In genomic region chr3:71131893-71132314, GRCh38 we compare ENCODE assay signal across 10 cellular contexts.
A peak's percentile ranks its signal among the peaks of the same experiment; 100 is the strongest.
DNase-seq lines count a peak whose midpoint lies in the region; ATAC-seq and TF ChIP-seq lines count a peak whose summit lies in the region.
"Had no signal": no experiment of that assay in that cellular context is flagged by ENCODE, and none has a peak within 500 bp of the region (broad histone marks: within the 10 kb centered on the region; RNA-seq: fewer than 3 reads in every experiment).

No MANE protein-coding gene starts in this region.

- ATAC-seq in stimulated activated naive B cell treated with anti-CD40 and anti-IgM and Interleukin-4, amounts not matched to agents 10 μg/mL and 1 μg/mL and 100 μg/mL, for 72 hours (replicated peaks): peak; percentile 31 to 48
- ATAC-seq in GM19023 (IDR thresholded peaks at IDR 0.05; ENCODE audit: unreplicated experiment): no peak
- ATAC-seq in HG03280 (IDR thresholded peaks at IDR 0.05; ENCODE audit: unreplicated experiment): no peak

- DNase-seq in DMS53 (lab: John Stamatoyannopoulos, UW) (peak; percentile 66), DMS53 treated with DMSO at 0.1 percent for 48 hours (lab: John Stamatoyannopoulos, UW; ENCODE audit: unreplicated experiment) (no peak), hippocampal formation (lab: John Stamatoyannopoulos, UW) (peak; percentile 14 to 19)
- DNase-seq in stimulated activated naive B cell treated with anti-CD40 and anti-IgM and Interleukin-4, amounts not matched to agents 10 μg/mL and 1 μg/mL and 100 μg/mL, for 72 hours: no peak
- DNase-seq in stimulated activated CD4-positive, alpha-beta T cell treated with anti-CD3 and anti-CD28 coated beads, Interleukin-2, amount 100 ng/mL, for 24 hours: no peak
- DNase-seq: NCI-H2227 treated with DMSO at 0.1 percent for 48 hours, WERI-Rb-1 had no signal

- no peaks in the 10 kb centered on the region for H3K27me3 Mint-ChIP-seq in stimulated activated naive B cell treated with anti-CD40 and anti-IgM and Interleukin-4, amounts not matched to agents 10 μg/mL and 1 μg/mL and 100 μg/mL, for 72 hours

- H3K27ac Mint-ChIP-seq in stimulated activated naive B cell treated with anti-CD40 and anti-IgM and Interleukin-4, amounts not matched to agents 10 μg/mL and 1 μg/mL and 100 μg/mL, for 72 hours: peak overlapping the region; percentile 87

- H3K9me3 Mint-ChIP-seq in stimulated activated naive B cell treated with anti-CD40 and anti-IgM and Interleukin-4, amounts not matched to agents 10 μg/mL and 1 μg/mL and 100 μg/mL, for 72 hours: no peaks in the 10 kb centered on the region

- peaks cover 45 to 78% of the 10 kb centered on the region in 2 donors for H3K4me1 Mint-ChIP-seq in stimulated activated naive B cell treated with anti-CD40 and anti-IgM and Interleukin-4, amounts not matched to agents 10 μg/mL and 1 μg/mL and 100 μg/mL, for 72 hours

- no peak for TF ChIP-seq CTCF in VCaP (conservative IDR thresholded peaks at IDR 0.05)

- H3K36me3 Mint-ChIP-seq in stimulated activated naive B cell treated with anti-CD40 and anti-IgM and Interleukin-4, amounts not matched to agents 10 μg/mL and 1 μg/mL and 100 μg/mL, for 72 hours: peaks cover 10 to 25% of the 10 kb centered on the region in 2 donors

- H3K27ac ChIP-seq in VCaP: peak overlapping the region; percentile 95
- H3K27ac ChIP-seq: WERI-Rb-1 had no signal

- H3K4me3 Mint-ChIP-seq in stimulated activated naive B cell treated with anti-CD40 and anti-IgM and Interleukin-4, amounts not matched to agents 10 μg/mL and 1 μg/mL and 100 μg/mL, for 72 hours: peak overlapping the region; percentile 62 to 71

Comparison
In these comparisons a context has a peak if more than half of its experiments do, and no peak if none do; other contexts are left out.
1. DNase-seq: peak in DMS53 (single experiment) and hippocampal formation (2 of 2); none in DMS53 treated with DMSO at 0.1 percent for 48 hours (single experiment), stimulated activated naive B cell treated with anti-CD40 and anti-IgM and Interleukin-4, amounts not matched to agents 10 μg/mL and 1 μg/mL and 100 μg/mL, for 72 hours (single experiment) and stimulated activated CD4-positive, alpha-beta T cell treated with anti-CD3 and anti-CD28 coated beads, Interleukin-2, amount 100 ng/mL, for 24 hours (0 of 2).
2. ATAC-seq: peak in stimulated activated naive B cell treated with anti-CD40 and anti-IgM and Interleukin-4, amounts not matched to agents 10 μg/mL and 1 μg/mL and 100 μg/mL, for 72 hours (2 of 2); none in GM19023 (single experiment) and HG03280 (single experiment).